14 cellular contexts compared by ENCODE assay signal in genomic region chr11:111229604-111230003, GRCh38. TPM values are rescaled to one million over a fixed set of nuclear protein-coding genes. Genes with fewer than 3 reads are reported as not detected.
A peak's percentile ranks its signal among the peaks of the same experiment; 100 is the strongest.
DNase-seq lines count a peak whose midpoint lies in the region; ATAC-seq and TF ChIP-seq lines count a peak whose summit lies in the region.
"Had no signal": no experiment of that assay in that cellular context is flagged by ENCODE, and none has a peak within 500 bp of the region (broad histone marks: within the 10 kb centered on the region; RNA-seq: fewer than 3 reads in every experiment).

No MANE protein-coding gene starts in this region.

- H3K4me3 Mint-ChIP-seq in T-helper 17 cell: peak overlapping the region; percentile 56
- H3K4me3 Mint-ChIP-seq in activated naive CD8-positive, alpha-beta T cell treated with anti-CD3 and anti-CD28 coated beads, Interleukin-2, amount 10 ng/mL, durations not matched to agents 7 days and 5 days: peak overlapping the region; percentile 73

- H3K4me3 ChIP-seq in AG04450 (ENCODE audit: low read depth, low read length) (no peak overlapping the region), brain microvascular endothelial cell (ENCODE audit: low read depth, low read length) (no peak overlapping the region), A673 (ENCODE audit: low read depth, low read length, poor library complexity, severe bottlenecking) (no peak overlapping the region)
- H3K4me3 ChIP-seq: mucosa of descending colon, SJCRH30 had no signal

- POLR2A ChIA-PET in AG04450 (lab: Yijun Ruan, JAX): no interaction called here
- POLR2A ChIA-PET in activated naive CD8-positive, alpha-beta T cell treated with anti-CD3 and anti-CD28 coated beads, Interleukin-2, amount 10 ng/mL, durations not matched to agents 7 days and 5 days (lab: Charles Lee): interaction anchor here (1.5 kb wide), 1 partner anchor 800 kb away, joined by 3 read pairs; the partner anchor contains the start of gene FDX1
- POLR2A ChIA-PET in A673 (lab: Charles Lee; ENCODE audit: low non-redundant PET): no interaction called here

- TF ChIP-seq CTCF in AG04450 (IDR thresholded peaks at IDR 0.05; ENCODE audit: low read depth, low read length) (no peak), brain microvascular endothelial cell (IDR thresholded peaks at IDR 0.05; ENCODE audit: low read depth, low read length, missing control alignments) (no peak), A673 (conservative IDR thresholded peaks at IDR 0.05; ENCODE audit: low read depth, low read length) (no peak)

- peaks cover 11% of the 10 kb centered on the region for H3K4me1 ChIP-seq in A673 (ENCODE audit: insufficient read depth, low read length, poor library complexity, severe bottlenecking)
- H3K4me1 ChIP-seq: pancreas, SJCRH30 had no signal

- H3K9me3 ChIP-seq in AG04450 (ENCODE audit: control insufficient read depth, insufficient read depth, low read length): peaks cover 4% of the 10 kb centered on the region; the same call in 1 of the 2 replicates
- H3K9me3 ChIP-seq in T-helper 17 cell (ENCODE audit: control insufficient read depth, low read length, poor library complexity, severe bottlenecking): no peaks in the 10 kb centered on the region
- no peaks in the 10 kb centered on the region for H3K9me3 ChIP-seq in A673 (ENCODE audit: low read depth, low read length, poor library complexity, severe bottlenecking)
- H3K9me3 ChIP-seq: mucosa of descending colon, pancreas, SJCRH30 had no signal

- H3K27ac ChIP-seq in AG04450 (ENCODE audit: low read depth, low read length): peak overlapping the region; percentile 21
- H3K27ac ChIP-seq in brain microvascular endothelial cell: no peak overlapping the region
- H3K27ac ChIP-seq in A673 (ENCODE audit: low read depth, low read length, poor library complexity, severe bottlenecking): no peak overlapping the region
- H3K27ac ChIP-seq: pancreas, SJCRH30 had no signal

- ATAC-seq in T-helper 17 cell: no peak
- ATAC-seq in activated naive CD8-positive, alpha-beta T cell treated with anti-CD3 and anti-CD28 coated beads, Interleukin-2, amount 10 ng/mL, durations not matched to agents 7 days and 5 days (ENCODE audit: low read depth): peak; percentile 58

- peaks cover 21% of the 10 kb centered on the region for H3K4me1 Mint-ChIP-seq in T-helper 17 cell
- peaks cover 24% of the 10 kb centered on the region for H3K4me1 Mint-ChIP-seq in activated naive CD8-positive, alpha-beta T cell treated with anti-CD3 and anti-CD28 coated beads, Interleukin-2, amount 10 ng/mL, durations not matched to agents 7 days and 5 days

- no peaks in the 10 kb centered on the region for H3K9me3 Mint-ChIP-seq in activated naive CD8-positive, alpha-beta T cell treated with anti-CD3 and anti-CD28 coated beads, Interleukin-2, amount 10 ng/mL, durations not matched to agents 7 days and 5 days

- no TSS peak for BruUV-seq in A673 (replicated peaks; lab: Mats Ljungman, UMichigan)

- intact Hi-C loops in A673 (cut with micrococcal nuclease; ENCODE audit: unreplicated experiment): loop anchor here (1.0 to 10.0 kb wide), 5 partner anchors 253 to 1027 kb away; no protein-coding TSS in a partner anchor

- H3K27me3 ChIP-seq in AG04450 (ENCODE audit: control insufficient read depth, insufficient read depth, low read length): no peaks in the 10 kb centered on the region
- no peaks in the 10 kb centered on the region for H3K27me3 ChIP-seq in brain microvascular endothelial cell (replicated peaks)
- H3K27me3 ChIP-seq in A673 (replicated peaks; ENCODE audit: insufficient read depth, low read depth, low read length, poor library complexity): no peaks in the 10 kb centered on the region
- H3K27me3 ChIP-seq: pancreas, SJCRH30 had no signal

- DNase-seq in AG04450 (ENCODE audit: low read depth, low spot score) (no peak), CMK (ENCODE audit: low read depth) (peak; percentile 81), T-helper 17 cell (no peak), brain microvascular endothelial cell (no peak), NCI-H1105 (lab: John Stamatoyannopoulos, UW) (no peak), A673 (ENCODE audit: low spot score) (no peak), mucosa of gallbladder (ENCODE audit: low spot score) (no peak)
- peak; percentile 53 for DNase-seq in activated naive CD8-positive, alpha-beta T cell treated with anti-CD3 and anti-CD28 coated beads, Interleukin-2, amount 10 ng/mL, durations not matched to agents 7 days and 5 days

- H3K27me3 Mint-ChIP-seq in T-helper 17 cell: peaks cover 44% of the 10 kb centered on the region
- peaks cover 25% of the 10 kb centered on the region for H3K27me3 Mint-ChIP-seq in activated naive CD8-positive, alpha-beta T cell treated with anti-CD3 and anti-CD28 coated beads, Interleukin-2, amount 10 ng/mL, durations not matched to agents 7 days and 5 days

- CTCF ChIA-PET in AG04450 (lab: Charles Lee) (interaction anchor here (0.6 to 3.4 kb wide), 9 partner anchors 9 to 767 kb away, joined by 3 to 14 read pairs (median 4); partner anchors contain the start of gene ARHGAP20), A673 (lab: Charles Lee) (no interaction called here)

- peak overlapping the region; percentile 67 for H3K27ac Mint-ChIP-seq in T-helper 17 cell
- peak overlapping the region; percentile 26 for H3K27ac Mint-ChIP-seq in activated naive CD8-positive, alpha-beta T cell treated with anti-CD3 and anti-CD28 coated beads, Interleukin-2, amount 10 ng/mL, durations not matched to agents 7 days and 5 days
- H3K27ac Mint-ChIP-seq: stimulated activated naive B cell treated with anti-CD40 and anti-IgM and Interleukin-4, amounts not matched to agents 10 μg/mL and 1 μg/mL and 100 μg/mL, for 72 hours had no signal

- H3K36me3 ChIP-seq in brain microvascular endothelial cell (replicated peaks): no peaks in the 10 kb centered on the region
- no peaks in the 10 kb centered on the region for H3K36me3 ChIP-seq in A673 (ENCODE audit: insufficient read depth, low read length, poor library complexity, severe bottlenecking)
- H3K36me3 ChIP-seq: pancreas, SJCRH30 had no signal

- in situ Hi-C loops in brain microvascular endothelial cell (cut with HindIII; ENCODE audit: low pct_ligation_motif_present, low sequenced_read_pairs): no loop called here

- peaks cover 6% of the 10 kb centered on the region for H3K36me3 Mint-ChIP-seq in T-helper 17 cell (ENCODE audit: low read depth)
- H3K36me3 Mint-ChIP-seq in activated naive CD8-positive, alpha-beta T cell treated with anti-CD3 and anti-CD28 coated beads, Interleukin-2, amount 10 ng/mL, durations not matched to agents 7 days and 5 days: no peaks in the 10 kb centered on the region

RNA-seq across cellular contexts. Expression of gene POU2AF2, which starts 15.9 kb away (rescaled TPM):
- polyA plus RNA-seq in AG04450 (2011; rRNA removed): not detected in 2 replicates
- polyA minus RNA-seq in AG04450 (2011; rRNA and poly(A)+ RNA removed): not detected in 2 replicates
- not detected for total RNA-seq in T-helper 17 cell
- total RNA-seq in activated naive CD8-positive, alpha-beta T cell treated with anti-CD3 and anti-CD28 coated beads, Interleukin-2, amount 10 ng/mL, durations not matched to agents 7 days and 5 days: not detected
- total RNA-seq in A673 (2021): not detected in 2 replicates
- total RNA-seq in mucosa of gallbladder: 5.0 TPM
- total RNA-seq: H4, HepG2, SJCRH30 had no signal

Comparison
In these comparisons a context has a peak if more than half of its experiments do, and no peak if none do; other contexts are left out.
1. DNase-seq: peak in CMK (single experiment) and activated naive CD8-positive, alpha-beta T cell treated with anti-CD3 and anti-CD28 coated beads, Interleukin-2, amount 10 ng/mL, durations not matched to agents 7 days and 5 days (single experiment); none in AG04450 (single experiment), T-helper 17 cell (0 of 3), brain microvascular endothelial cell (single experiment), NCI-H1105 (single experiment), A673 (single experiment) and mucosa of gallbladder (single experiment).